9 cellular contexts compared by ENCODE assay signal in genomic region chr17:8359769-8360168, GRCh38. TPM values are rescaled to one million over a fixed set of nuclear protein-coding genes. Genes with fewer than 3 reads are reported as not detected.
DNase-seq lines count a peak whose midpoint lies in the region; ATAC-seq and TF ChIP-seq lines count a peak whose summit lies in the region.
"Had no signal": no experiment of that assay in that cellular context is flagged by ENCODE, and none has a peak within 500 bp of the region (broad histone marks: within the 10 kb centered on the region; RNA-seq: fewer than 3 reads in every experiment).

No MANE protein-coding gene starts in this region.

- H3K27me3 Mint-ChIP-seq in activated naive CD4-positive, alpha-beta T cell treated with anti-CD3 and anti-CD28 coated beads, Interleukin-2, amount 10 ng/mL, durations not matched to agents 7 days and 5 days: no peaks in the 10 kb centered on the region

- H3K36me3 ChIP-seq in kidney epithelial cell (ENCODE audit: control insufficient read depth, insufficient read depth, low read length) (no peaks in the 10 kb centered on the region), upper lobe of left lung (no peaks in the 10 kb centered on the region)

- no peaks in the 10 kb centered on the region for H3K36me3 Mint-ChIP-seq in activated naive CD4-positive, alpha-beta T cell treated with anti-CD3 and anti-CD28 coated beads, Interleukin-2, amount 10 ng/mL, durations not matched to agents 7 days and 5 days
- H3K36me3 Mint-ChIP-seq in activated naive CD4-positive, alpha-beta T cell treated with anti-CD3 and anti-CD28 coated beads, Interleukin-2, amount 50 U/mL, for 72 hours: no peaks in the 10 kb centered on the region

- no peak overlapping the region for H3K4me3 Mint-ChIP-seq in activated naive CD4-positive, alpha-beta T cell treated with anti-CD3 and anti-CD28 coated beads, Interleukin-2, amount 10 ng/mL, durations not matched to agents 7 days and 5 days

- 55 to 65% methylated on average over 5 of the region's 5 CpGs for WGBS in upper lobe of left lung, 2 donors

- peaks cover 6% of the 10 kb centered on the region for H3K4me1 Mint-ChIP-seq in activated naive CD4-positive, alpha-beta T cell treated with anti-CD3 and anti-CD28 coated beads, Interleukin-2, amount 10 ng/mL, durations not matched to agents 7 days and 5 days

- no peaks in the 10 kb centered on the region for H3K9me3 ChIP-seq in upper lobe of left lung

- H3K4me3 ChIP-seq in kidney epithelial cell (ENCODE audit: low read depth, low read length) (no peak overlapping the region), upper lobe of left lung (no peak overlapping the region)

- no peak for TF ChIP-seq POLR2A in upper lobe of left lung (IDR thresholded peaks at IDR 0.05)

- CTCF ChIA-PET in activated naive CD4-positive, alpha-beta T cell treated with anti-CD3 and anti-CD28 coated beads, Interleukin-2, amount 10 ng/mL, durations not matched to agents 7 days and 5 days (lab: Charles Lee): no interaction called here

- no peak for ATAC-seq in activated naive CD4-positive, alpha-beta T cell treated with anti-CD3 and anti-CD28 coated beads, Interleukin-2, amount 50 U/mL, for 72 hours
- ATAC-seq in upper lobe of left lung (ENCODE audit: low FRiP score in 2 of 2): peak in 1 of 2 donors; percentile 88
- ATAC-seq in HG03039 (IDR thresholded peaks at IDR 0.05; ENCODE audit: unreplicated experiment): no peak

- peak overlapping the region; percentile 71 for H3K27ac ChIP-seq in caudate nucleus (ENCODE audit: low read depth, low read length)
- peak overlapping the region in 3 of 4 donors; percentile 15 to 68 (median 56) for H3K27ac ChIP-seq in upper lobe of left lung

- no peak for TF ChIP-seq EP300 in upper lobe of left lung (IDR thresholded peaks at IDR 0.05)

- H3K27ac Mint-ChIP-seq in activated naive CD4-positive, alpha-beta T cell treated with anti-CD3 and anti-CD28 coated beads, Interleukin-2, amount 10 ng/mL, durations not matched to agents 7 days and 5 days: peak overlapping the region; percentile 3
- no peak overlapping the region for H3K27ac Mint-ChIP-seq in activated naive CD4-positive, alpha-beta T cell treated with anti-CD3 and anti-CD28 coated beads, Interleukin-2, amount 50 U/mL, for 72 hours

- TF ChIP-seq CTCF in kidney epithelial cell (IDR thresholded peaks at IDR 0.05; ENCODE audit: insufficient read depth, low read length, poor library complexity, severe bottlenecking): no peak
- no peak for TF ChIP-seq CTCF in upper lobe of left lung (IDR thresholded peaks at IDR 0.05)

- peaks cover 0 to 18% (median 8%) of the 10 kb centered on the region in 4 donors for H3K4me1 ChIP-seq in upper lobe of left lung

- no peaks in the 10 kb centered on the region for H3K9me3 Mint-ChIP-seq in activated naive CD4-positive, alpha-beta T cell treated with anti-CD3 and anti-CD28 coated beads, Interleukin-2, amount 10 ng/mL, durations not matched to agents 7 days and 5 days
- no peaks in the 10 kb centered on the region for H3K9me3 Mint-ChIP-seq in activated naive CD4-positive, alpha-beta T cell treated with anti-CD3 and anti-CD28 coated beads, Interleukin-2, amount 50 U/mL, for 72 hours

- DNase-seq in activated naive CD4-positive, alpha-beta T cell treated with anti-CD3 and anti-CD28 coated beads, Interleukin-2, amount 10 ng/mL, durations not matched to agents 7 days and 5 days: no peak
- DNase-seq in activated naive CD4-positive, alpha-beta T cell treated with anti-CD3 and anti-CD28 coated beads, Interleukin-2, amount 50 U/mL, for 72 hours (ENCODE audit: low spot score in 2 of 2): no peak
- peak in 21 of 61 donors; percentile 7 to 48 (median 23) for DNase-seq in caudate nucleus (lab: John Stamatoyannopoulos, UW)
- peak; percentile 76 for DNase-seq in kidney epithelial cell (ENCODE audit: low read depth)
- DNase-seq in upper lobe of left lung: no peak
- DNase-seq in D341Med (ENCODE audit: low spot score): no peak
- no peak for DNase-seq in DMS79 (lab: John Stamatoyannopoulos, UW)
- DNase-seq: effector memory CD4-positive, alpha-beta T cell had no signal

- H3K27me3 ChIP-seq in kidney epithelial cell (ENCODE audit: control insufficient read depth, insufficient read depth, low read length): no peaks in the 10 kb centered on the region
- H3K27me3 ChIP-seq in upper lobe of left lung: no peaks in the 10 kb centered on the region

RNA-seq across cellular contexts. Expression of gene ODF4, which starts 20.1 kb away (rescaled TPM):
- not detected for total RNA-seq in activated naive CD4-positive, alpha-beta T cell treated with anti-CD3 and anti-CD28 coated beads, Interleukin-2, amount 50 U/mL, for 72 hours
- not detected in 2 replicates for total RNA-seq in kidney epithelial cell
- not detected for total RNA-seq in upper lobe of left lung

RNA-seq across cellular contexts. Expression of gene RPL26, which starts 23.2 kb away (rescaled TPM):
- 1,000 to 10,000 TPM; 2,907 to 3,757 TPM for total RNA-seq in activated naive CD4-positive, alpha-beta T cell treated with anti-CD3 and anti-CD28 coated beads, Interleukin-2, amount 50 U/mL, for 72 hours
- total RNA-seq in kidney epithelial cell: 6,130 and 6,972 TPM in 2 replicates
- 1,000 to 10,000 TPM in 3 of 6 donors, 100 to 1,000 TPM in 3; 736 to 1,938 (median 1,066) TPM for total RNA-seq in upper lobe of left lung

RNA-seq across cellular contexts. Expression of gene RNF222, which starts 37.9 kb away (rescaled TPM):
- under 1 TPM; 0.18 to 0.21 TPM for total RNA-seq in activated naive CD4-positive, alpha-beta T cell treated with anti-CD3 and anti-CD28 coated beads, Interleukin-2, amount 50 U/mL, for 72 hours
- total RNA-seq in kidney epithelial cell (0.14 TPM in 1 of 2 replicates, not detected in the other), upper lobe of left lung (not detected)

RNA-seq across cellular contexts. Expression of gene ARHGEF15, which starts 49.7 kb away (rescaled TPM):
- not detected for total RNA-seq in activated naive CD4-positive, alpha-beta T cell treated with anti-CD3 and anti-CD28 coated beads, Interleukin-2, amount 50 U/mL, for 72 hours
- 0.08 and 0.21 TPM in 2 replicates for total RNA-seq in kidney epithelial cell
- total RNA-seq in upper lobe of left lung: 100 to 1,000 TPM in 2 of 6 donors, 10 to 100 TPM in 4; 12.5 to 127 (median 30.4) TPM
